Comparison of ENCODE assay signal across 8 cellular contexts in genomic region chr6:33123732-33124524, GRCh38.
DNase-seq lines count a peak whose midpoint lies in the region; ATAC-seq and TF ChIP-seq lines count a peak whose summit lies in the region.

No MANE protein-coding gene starts in this region.

- peak; percentile 55 for TF ChIP-seq CTCF in fibroblast of mammary gland (conservative IDR thresholded peaks at IDR 0.05; ENCODE audit: control insufficient read depth, insufficient read depth, low read depth, low read length)

- no peak overlapping the region for H3K4me3 ChIP-seq in fibroblast of mammary gland (ENCODE audit: control insufficient read depth, low read depth, low read length)

- DNase-seq in NCI-H524 (lab: John Stamatoyannopoulos, UW) (peak; percentile 32 to 69), NCI-H524 treated with DMSO at 0.1 percent for 48 hours (lab: John Stamatoyannopoulos, UW) (no peak), KG1 (lab: John Stamatoyannopoulos, UW) (peak; percentile 15), SHP77 (lab: John Stamatoyannopoulos, UW) (peak; percentile 55 to 79), fibroblast of mammary gland (ENCODE audit: low read depth) (peak; percentile 60)
- peak; percentile 24 for DNase-seq in stimulated activated naive CD8-positive, alpha-beta T cell treated with anti-CD3 and anti-CD28 coated beads, Interleukin-15, Interleukin-2, amounts not matched to agents 100 U/mL and 50 U/mL, for 24 hours

- ATAC-seq in stimulated activated naive CD8-positive, alpha-beta T cell treated with anti-CD3 and anti-CD28 coated beads, Interleukin-15, Interleukin-2, amounts not matched to agents 100 U/mL and 50 U/mL, for 24 hours = no peak
- ATAC-seq in GM18520 (IDR thresholded peaks at IDR 0.05; ENCODE audit: unreplicated experiment) = no peak
- no peak for ATAC-seq in GM19467 (IDR thresholded peaks at IDR 0.05; ENCODE audit: unreplicated experiment)
